In the genomic region with DNA sequence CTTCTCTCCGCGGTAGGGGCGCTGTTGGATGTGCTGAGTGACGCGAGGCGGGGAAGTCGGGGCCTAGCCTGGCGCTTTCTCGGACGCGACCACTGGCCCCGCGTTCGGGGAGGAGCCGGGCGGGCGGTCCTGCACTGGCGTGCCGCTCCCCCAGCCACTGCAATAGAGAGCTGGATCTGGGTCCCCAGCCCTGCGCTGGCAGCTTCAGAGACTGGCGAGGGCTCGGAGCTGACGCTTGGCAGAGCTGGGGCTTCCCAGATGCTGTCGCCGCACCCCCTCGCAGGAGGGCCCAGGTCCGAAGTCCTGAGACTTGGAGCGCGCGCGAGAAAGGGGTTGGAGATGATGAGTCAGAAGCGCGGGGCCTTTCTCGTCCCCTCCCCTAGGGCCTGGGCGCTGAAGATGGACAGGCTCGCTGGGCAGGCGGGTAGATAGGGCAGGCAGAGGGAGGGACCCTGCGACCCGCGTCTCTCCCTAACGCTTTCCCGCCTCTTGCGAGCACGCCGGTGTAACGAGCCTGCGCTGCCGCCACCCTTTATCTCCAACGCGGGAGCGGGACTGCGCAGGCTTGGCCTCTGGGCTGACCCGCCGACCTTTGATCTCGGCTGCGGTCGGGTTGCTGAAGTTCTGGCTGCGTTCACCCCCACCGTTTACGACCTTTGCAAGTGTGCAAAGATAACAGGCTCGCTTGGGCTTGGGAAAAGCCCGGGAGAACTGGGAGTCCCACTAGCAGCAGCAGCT, we compare ENCODE assay signal across 8 cellular contexts. TPM values are rescaled to one million over a fixed set of nuclear protein-coding genes. Genes with fewer than 3 reads are reported as not detected.
DNase-seq lines count a peak whose midpoint lies in the region; ATAC-seq, FAIRE-seq and TF ChIP-seq lines count a peak whose summit lies in the region.

No MANE protein-coding gene starts in this region.

- peak; percentile 62 for TF ChIP-seq CTCF in astrocyte (IDR thresholded peaks at IDR 0.05; ENCODE audit: insufficient read depth, low read depth, low read length)

- H3K36me3 Mint-ChIP-seq in T-helper 2 cell treated with Interferon-gamma antibody and Interleukin-4, amounts not matched to agents 5 μg/mL and 100 μg/mL, for 36 hours (ENCODE audit: low read depth) = no peaks in the 10 kb centered on the region
- H3K36me3 Mint-ChIP-seq in astrocyte (ENCODE audit: low read depth, unreplicated experiment) = no peaks in the 10 kb centered on the region

- H3K4me2 ChIP-seq in astrocyte (ENCODE audit: low read length) = peak overlapping the region; percentile 94

- peak overlapping the region; percentile 89 for H3K4me3 Mint-ChIP-seq in T-helper 2 cell treated with Interferon-gamma antibody and Interleukin-4, amounts not matched to agents 5 μg/mL and 100 μg/mL, for 36 hours
- peak overlapping the region; percentile 97 for H3K4me3 Mint-ChIP-seq in astrocyte (ENCODE audit: unreplicated experiment)

- peak overlapping the region; percentile 94 for H3K27ac Mint-ChIP-seq in T-helper 2 cell treated with Interferon-gamma antibody and Interleukin-4, amounts not matched to agents 5 μg/mL and 100 μg/mL, for 36 hours
- H3K27ac Mint-ChIP-seq in astrocyte (ENCODE audit: unreplicated experiment) = peak overlapping the region; percentile 89

- no peaks in the 10 kb centered on the region for H3K36me3 ChIP-seq in astrocyte (ENCODE audit: insufficient read depth, low read length)
- H3K36me3 ChIP-seq in rectal smooth muscle tissue (ENCODE audit: control insufficient read depth, insufficient read depth, low read length) = no peaks in the 10 kb centered on the region
- no peaks in the 10 kb centered on the region for H3K36me3 ChIP-seq in aorta (ENCODE audit: control insufficient read depth in 1 of 2, insufficient read depth in 2 of 2, low read length in 1 of 2)

- no peaks in the 10 kb centered on the region for H3K79me2 ChIP-seq in astrocyte (ENCODE audit: insufficient read depth, low read length)

- H3K4me1 ChIP-seq in astrocyte (ENCODE audit: insufficient read depth, low read length) = peaks cover 31% of the 10 kb centered on the region
- H3K4me1 ChIP-seq in rectal smooth muscle tissue (ENCODE audit: control insufficient read depth, insufficient read depth, low read length) = peaks cover 24% of the 10 kb centered on the region
- no peaks in the 10 kb centered on the region for H3K4me1 ChIP-seq in aorta (ENCODE audit: control insufficient read depth in 1 of 2, insufficient read depth in 2 of 2, low read length in 2 of 2)

- TF ChIP-seq POLR2A in GM18505 (IDR thresholded peaks at IDR 0.05; ENCODE audit: borderline replicate concordance, extremely low read depth, insufficient read depth, insufficient read length) = peak; percentile 94

- H3K27me3 ChIP-seq in astrocyte (ENCODE audit: insufficient read depth, low read length) = peaks cover 7% of the 10 kb centered on the region
- no peaks in the 10 kb centered on the region for H3K27me3 ChIP-seq in rectal smooth muscle tissue (ENCODE audit: control insufficient read depth, insufficient read depth, low read length)
- no peaks in the 10 kb centered on the region for H3K27me3 ChIP-seq in aorta (ENCODE audit: control insufficient read depth in 1 of 2, insufficient read depth in 2 of 2, low read length in 1 of 2)

- H3K9ac ChIP-seq in astrocyte (ENCODE audit: low read length) (peak overlapping the region; percentile 97), rectal smooth muscle tissue (ENCODE audit: low read length) (peak overlapping the region; percentile 43)

- peak overlapping the region; percentile 71 for H3K4me3 ChIP-seq in astrocyte (ENCODE audit: insufficient read depth, low read depth, low read length)
- H3K4me3 ChIP-seq in rectal smooth muscle tissue (ENCODE audit: low read length) = peak overlapping the region; percentile 79
- peak overlapping the region; percentile 23 to 75 for H3K4me3 ChIP-seq in aorta (ENCODE audit: low read length in 2 of 2)

- ATAC-seq in GM18505 (IDR thresholded peaks at IDR 0.05; ENCODE audit: unreplicated experiment) (peak; percentile 87), HG02970 (IDR thresholded peaks at IDR 0.05; ENCODE audit: low FRiP score, unreplicated experiment) (peak; percentile 88), aorta (ENCODE audit: low FRiP score) (peak; percentile 98)

- peak overlapping the region; percentile 99 for H3K27ac ChIP-seq in astrocyte (ENCODE audit: low read depth, low read length)
- H3K27ac ChIP-seq in rectal smooth muscle tissue (ENCODE audit: low read depth, low read length) = peak overlapping the region; percentile 99
- peak overlapping the region; percentile 58 to 96 for H3K27ac ChIP-seq in aorta (ENCODE audit: low read depth in 1 of 2, low read length in 2 of 2)

- intact Hi-C loops in aorta (cut with DNase I) = loop anchor here in 1 of 2 donors (1.0 kb wide), 1 partner anchor 34 kb away; a partner anchor contains a TSS

- H3K4me1 Mint-ChIP-seq in T-helper 2 cell treated with Interferon-gamma antibody and Interleukin-4, amounts not matched to agents 5 μg/mL and 100 μg/mL, for 36 hours (ENCODE audit: low read depth) = peaks cover 35% of the 10 kb centered on the region
- H3K4me1 Mint-ChIP-seq in astrocyte (ENCODE audit: low read depth, unreplicated experiment) = peaks cover 59% of the 10 kb centered on the region

- peaks cover 6% of the 10 kb centered on the region for H3K27me3 Mint-ChIP-seq in T-helper 2 cell treated with Interferon-gamma antibody and Interleukin-4, amounts not matched to agents 5 μg/mL and 100 μg/mL, for 36 hours (ENCODE audit: low read depth)
- no peaks in the 10 kb centered on the region for H3K27me3 Mint-ChIP-seq in astrocyte (ENCODE audit: low read depth, unreplicated experiment)

- no peaks in the 10 kb centered on the region for H4K20me1 ChIP-seq in astrocyte (ENCODE audit: insufficient read depth, low read length)

- peak overlapping the region; percentile 97 for H2AFZ ChIP-seq in astrocyte (ENCODE audit: low read depth, low read length)

- 0% methylated on average over 62 of the region's 62 CpGs for WGBS in aorta, 2 donors

- peak; percentile 91 for DNase-seq in NCI-H187 treated with DMSO at 0.1 percent for 48 hours (lab: John Stamatoyannopoulos, UW)
- peak; percentile 92 for DNase-seq in T-helper 2 cell treated with Interferon-gamma antibody and Interleukin-4, amounts not matched to agents 5 μg/mL and 100 μg/mL, for 36 hours (ENCODE audit: low spot score)
- DNase-seq in astrocyte (ENCODE audit: low read depth) = peak; percentile 92
- DNase-seq in hepatic stellate cell (ENCODE audit: low spot score) = peak; percentile 97
- DNase-seq in aorta = peak; percentile 98

- H3K9me3 Mint-ChIP-seq in T-helper 2 cell treated with Interferon-gamma antibody and Interleukin-4, amounts not matched to agents 5 μg/mL and 100 μg/mL, for 36 hours = no peaks in the 10 kb centered on the region
- H3K9me3 Mint-ChIP-seq in astrocyte (ENCODE audit: unreplicated experiment) = no peaks in the 10 kb centered on the region

- H3K9me3 ChIP-seq in astrocyte (ENCODE audit: insufficient read depth, low read depth, low read length) (no peaks in the 10 kb centered on the region), aorta (ENCODE audit: control insufficient read depth, low read length) (no peaks in the 10 kb centered on the region)

- no peak for FAIRE-seq in astrocyte (lab: Jason Lieb, UNC)

RNA-seq across cellular contexts. Expression of a gene that starts 3.0 kb away (rescaled TPM):
- total RNA-seq in astrocyte (1.4 and 2.2 TPM in 2 replicates), aorta (not detected)
- 1 to 10 TPM in 1 of 2 donors, under 1 TPM in 1; 0.64 to 6.4 TPM for polyA plus RNA-seq in aorta

RNA-seq across cellular contexts. Expression of a gene that starts 5.4 kb away (rescaled TPM):
- total RNA-seq in astrocyte (24.2 and 31.9 TPM in 2 replicates), aorta (10 to 100 TPM; 33.0 to 41.3 TPM)
- polyA plus RNA-seq in aorta = 10 to 100 TPM; 24.5 to 39.4 TPM

RNA-seq across cellular contexts. Expression of a gene that starts 33.8 kb away (rescaled TPM):
- total RNA-seq in astrocyte = 99.9 and 129 TPM in 2 replicates
- total RNA-seq in aorta = 10 to 100 TPM; 40.5 to 68.3 TPM
- polyA plus RNA-seq in aorta = 10 to 100 TPM in 1 of 2 donors, 1 to 10 TPM in 1; 5.4 to 24.3 TPM

RNA-seq across cellular contexts. Expression of a gene that starts 46.3 kb away (rescaled TPM):
- total RNA-seq in astrocyte = not detected in 2 replicates
- not detected for total RNA-seq in aorta
- polyA plus RNA-seq in aorta = under 1 TPM in 1 of 2 donors, not detected in 1; 1.00 TPM

RNA-seq across cellular contexts. Expression of a gene that starts 52.0 kb away (rescaled TPM):
- not detected in 2 replicates for total RNA-seq in astrocyte
- total RNA-seq in aorta = not detected
- not detected for polyA plus RNA-seq in aorta

Comparison
In these comparisons a context has a peak if more than half of its experiments do, and no peak if none do; other contexts are left out.
1. Peak in every context shown above with its lines: DNase-seq, ATAC-seq, H3K4me3 ChIP-seq and H3K27ac ChIP-seq.